In genomic region chrY:20575531-20576088, GRCh38 we compare ENCODE assay signal across 8 cellular contexts. TPM values are rescaled to one million over a fixed set of nuclear protein-coding genes. Genes with fewer than 3 reads are reported as not detected.
DNase-seq lines count a peak whose midpoint lies in the region; FAIRE-seq and TF ChIP-seq lines count a peak whose summit lies in the region.

A gene with protein sequence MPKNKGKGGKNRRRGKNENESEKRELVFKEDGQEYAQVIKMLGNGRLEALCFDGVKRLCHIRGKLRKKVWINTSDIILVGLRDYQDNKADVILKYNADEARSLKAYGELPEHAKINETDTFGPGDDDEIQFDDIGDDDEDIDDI (plus strand): TSS chrY:20575776. CDS start chrY:20575872, 96 bp downstream.

- DNase-seq in AG04450 (ENCODE audit: low read depth, low spot score) (peak; percentile 76), HFF-Myc (ENCODE audit: extremely low read depth, low read depth) (peak; percentile 73), bronchial epithelial cell (ENCODE audit: low read depth) (peak; percentile 86), middle frontal gyrus (ENCODE audit: extremely low spot score, low spot score) (peak; percentile 83), tibial artery (peak; percentile 93 to 95), NCI-H2081 (lab: John Stamatoyannopoulos, UW) (no peak), cerebellar nuclear complex (lab: John Stamatoyannopoulos, UW) (no peak)

- intact Hi-C loops in tibial artery (cut with DNase I; ENCODE audit: low total_unique reads): no loop called here

- H3K36me3 ChIP-seq in OCI-LY1 (ENCODE audit: insufficient read depth, low read length) (peaks cover 22% of the 10 kb centered on the region), bronchial epithelial cell (ENCODE audit: control insufficient read depth, insufficient read depth, low read length) (no peaks in the 10 kb centered on the region), tibial artery (no peaks in the 10 kb centered on the region)

- no peaks in the 10 kb centered on the region for H3K9me3 ChIP-seq in AG04450 (ENCODE audit: control insufficient read depth, insufficient read depth, low read length)
- no peaks in the 10 kb centered on the region for H3K9me3 ChIP-seq in OCI-LY1 (ENCODE audit: low read length)
- no peaks in the 10 kb centered on the region for H3K9me3 ChIP-seq in tibial artery

- CTCF ChIA-PET in AG04450 (lab: Charles Lee): no interaction called here

- H3K27ac ChIP-seq in AG04450 (ENCODE audit: low read depth, low read length): peak within 1 kb of the TSS; percentile 93
- H3K27ac ChIP-seq in OCI-LY1 (ENCODE audit: low read depth, low read length, poor library complexity, severe bottlenecking): peak within 1 kb of the TSS; percentile 93
- peak within 1 kb of the TSS; percentile 88 to 95 for H3K27ac ChIP-seq in tibial artery

- H3K4me3 ChIP-seq in AG04450 (ENCODE audit: low read depth, low read length) (peak within 1 kb of the TSS; percentile 85), HFF-Myc (replicated peaks; ENCODE audit: low read depth, low read length) (peak within 1 kb of the TSS; percentile 75), OCI-LY1 (ENCODE audit: low read depth, low read length, poor library complexity, severe bottlenecking) (peak within 1 kb of the TSS; percentile 99), bronchial epithelial cell (ENCODE audit: low read depth, low read length) (peak within 1 kb of the TSS; percentile 56), tibial artery (peak within 1 kb of the TSS; percentile 69 to 77)

- FAIRE-seq in bronchial epithelial cell (lab: Jason Lieb, UNC): no peak

- no peak within 1 kb of the TSS for H2AFZ ChIP-seq in OCI-LY1 (ENCODE audit: low read length)

- no peaks in the 10 kb centered on the region for H3F3A ChIP-seq in OCI-LY1 (ENCODE audit: insufficient read depth, low read length)

- peak within 1 kb of the TSS; percentile 99 for H3K9ac ChIP-seq in OCI-LY1 (ENCODE audit: low read length)

- H3K9me2 ChIP-seq in OCI-LY1 (ENCODE audit: low read depth, low read length): no peaks in the 10 kb centered on the region

- H3K4me2 ChIP-seq in OCI-LY1 (ENCODE audit: low read length): peak within 1 kb of the TSS; percentile 90

- peaks cover 47% of the 10 kb centered on the region for H3K79me2 ChIP-seq in OCI-LY1 (ENCODE audit: insufficient read depth, low read length)

- no peaks in the 10 kb centered on the region for H3K27me3 ChIP-seq in AG04450 (ENCODE audit: control insufficient read depth, insufficient read depth, low read length)
- H3K27me3 ChIP-seq in OCI-LY1 (ENCODE audit: insufficient read depth, low read length): no peaks in the 10 kb centered on the region
- no peaks in the 10 kb centered on the region for H3K27me3 ChIP-seq in bronchial epithelial cell (ENCODE audit: control insufficient read depth, insufficient read depth, low read length)
- H3K27me3 ChIP-seq in tibial artery: no peaks in the 10 kb centered on the region

- H3K4me1 ChIP-seq in OCI-LY1 (ENCODE audit: insufficient read depth, low read length, severe bottlenecking) (peaks cover 33% of the 10 kb centered on the region), tibial artery (peaks cover 0 to 19% (median 2%) of the 10 kb centered on the region in 4 donors)

- POLR2A ChIA-PET in AG04450 (lab: Yijun Ruan, JAX): interaction anchor here (1.1 kb wide), 1 partner anchor 15 kb away, joined by 3 read pairs; no protein-coding TSS in a partner anchor

- no peaks in the 10 kb centered on the region for H4K20me1 ChIP-seq in OCI-LY1 (ENCODE audit: insufficient read depth, low read length)

- TF ChIP-seq CTCF in AG04450 (IDR thresholded peaks at IDR 0.05; ENCODE audit: low read depth, low read length) (no peak), HFF-Myc (IDR thresholded peaks at IDR 0.05; ENCODE audit: low read depth, low read length, missing control alignments) (no peak), OCI-LY1 (IDR thresholded peaks at IDR 0.05; ENCODE audit: low read length) (no peak), bronchial epithelial cell (IDR thresholded peaks at IDR 0.05; ENCODE audit: insufficient read depth, low read length, severe bottlenecking) (no peak), tibial artery (IDR thresholded peaks at IDR 0.05) (no peak)

RNA-seq across cellular contexts. Expression of the gene that starts here (rescaled TPM):
- polyA plus RNA-seq in AG04450 (2011; rRNA removed): 19.3 and 32.0 TPM in 2 replicates
- polyA minus RNA-seq in AG04450 (2011; rRNA and poly(A)+ RNA removed): 3.1 and 4.0 TPM in 2 replicates
- total RNA-seq in bronchial epithelial cell: 21.6 TPM in 1 of 2 replicates, not detected in the other

Comparison
In these comparisons a context has a peak if more than half of its experiments do, and no peak if none do; other contexts are left out.
1. DNase-seq: peak in AG04450 (single experiment), HFF-Myc (single experiment), bronchial epithelial cell (single experiment), middle frontal gyrus (single experiment) and tibial artery (2 of 2); none in NCI-H2081 (0 of 2) and cerebellar nuclear complex (0 of 2).
2. Peak in every context shown above with its lines, with median percentiles within 50 percentile points of each other: H3K27ac ChIP-seq and H3K4me3 ChIP-seq.